Comparison of ENCODE assay signal across 13 cellular contexts in the genomic region with DNA sequence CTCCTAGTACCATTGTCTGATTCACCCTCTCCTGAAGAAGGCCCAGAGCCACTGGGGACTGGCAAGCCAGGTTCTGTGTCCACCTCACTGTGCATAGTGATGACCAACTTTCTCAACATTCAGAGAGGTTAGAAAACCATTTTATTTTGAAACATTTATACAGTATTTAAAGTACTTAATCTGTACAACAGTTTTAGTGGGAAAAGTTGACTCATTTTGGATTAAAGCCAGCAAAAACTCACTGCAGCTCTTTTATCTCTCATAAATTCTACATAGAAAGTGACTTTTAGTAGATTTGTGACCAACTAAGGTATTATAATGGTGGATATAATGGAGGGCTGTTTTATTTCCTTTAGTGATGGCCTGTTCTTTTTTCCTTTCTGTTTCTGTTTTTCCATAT. TPM values are rescaled to one million over a fixed set of nuclear protein-coding genes. Genes with fewer than 3 reads are reported as not detected.
A peak's percentile ranks its signal among the peaks of the same experiment; 100 is the strongest.
DNase-seq lines count a peak whose midpoint lies in the region; ATAC-seq, FAIRE-seq and TF ChIP-seq lines count a peak whose summit lies in the region.
"Had no signal": no experiment of that assay in that cellular context is flagged by ENCODE, and none has a peak within 500 bp of the region (broad histone marks: within the 10 kb centered on the region; RNA-seq: fewer than 3 reads in every experiment).

No MANE protein-coding gene starts in this region.

- no peaks in the 10 kb centered on the region for H3K27me3 ChIP-seq in bronchial epithelial cell (ENCODE audit: control insufficient read depth, insufficient read depth, low read length)
- no peaks in the 10 kb centered on the region for H3K27me3 ChIP-seq in HepG2 (ENCODE audit: control insufficient read depth in 1 of 2, insufficient read depth in 2 of 2, low read length in 2 of 2)
- no peaks in the 10 kb centered on the region for H3K27me3 ChIP-seq in smooth muscle cell (ENCODE audit: low read depth)
- H3K27me3 ChIP-seq: MG63, tibial nerve had no signal

- H3K4me3 ChIP-seq in bronchial epithelial cell (ENCODE audit: low read depth, low read length) (no peak overlapping the region), HepG2 (replicated peaks in 1 of 3; ENCODE audit: insufficient read depth in 1 of 3, low read depth in 2 of 3, low read length in 3 of 3) (no peak overlapping the region), smooth muscle cell (no peak overlapping the region)
- H3K4me3 ChIP-seq: MG63, tibial nerve had no signal

- H3K36me3 ChIP-seq in bronchial epithelial cell (ENCODE audit: control insufficient read depth, insufficient read depth, low read length) (no peaks in the 10 kb centered on the region), HepG2 (replicated peaks in 1 of 2; ENCODE audit: control insufficient read depth in 1 of 2, insufficient read depth in 2 of 2, low read length in 2 of 2) (peaks cover 2 to 8% of the 10 kb centered on the region in 2 experiments; a peak in 3 of 5 replicates), smooth muscle cell (ENCODE audit: low read depth) (no peaks in the 10 kb centered on the region)
- H3K36me3 ChIP-seq: MG63 had no signal

- in situ Hi-C loops in Caki2 (cut with HindIII; ENCODE audit: low pct_unique_long_range_greater_than_20kb, low sequenced_read_pairs): no loop called here
- in situ Hi-C loops in HepG2 (cut with HindIII; ENCODE audit: extremely low pct_ligation_motif_present, low pct_unique_long_range_greater_than_20kb): no loop called here

- TF ChIP-seq POLR2A in HepG2 (IDR thresholded peaks at IDR 0.05; ENCODE audit: insufficient read depth in 1 of 2, low read depth in 2 of 2, low read length in 2 of 2): no peak

- CTCF ChIA-PET in HepG2 (lab: Yijun Ruan, JAX; ENCODE audit: low intra/inter-chr PET ratio, low total read pairs): no interaction called here

- BruUV-seq in HepG2 (replicated peaks; lab: Mats Ljungman, UMichigan): no TSS peak

- H3K4me1 ChIP-seq in HepG2 (ENCODE audit: insufficient read depth, low read length) (peaks cover 61% of the 10 kb centered on the region), smooth muscle cell (ENCODE audit: low read depth) (no peaks in the 10 kb centered on the region)

- no peak for ATAC-seq in HepG2

- intact Hi-C loops in HepG2 (cut with micrococcal nuclease; ENCODE audit: unreplicated experiment): loop anchor here (5.0 to 10.0 kb wide), 2 partner anchors 63 to 90 kb away; no protein-coding TSS in a partner anchor

- H2AFZ ChIP-seq in HepG2 (ENCODE audit: low read length) (no peak overlapping the region), smooth muscle cell (ENCODE audit: low read depth) (no peak overlapping the region)

- H3K4me2 ChIP-seq in HepG2 (ENCODE audit: low read depth, low read length) (peak overlapping the region; percentile 67; the same call in 1 of the 2 replicates), smooth muscle cell (no peak overlapping the region)

- H3K27ac ChIP-seq in HepG2 (ENCODE audit: extremely low read length, insufficient read depth, low read length) (peak overlapping the region; percentile 91), smooth muscle cell (ENCODE audit: low read depth) (no peak overlapping the region)
- H3K27ac ChIP-seq: tibial nerve had no signal

- no peaks in the 10 kb centered on the region for H3F3A ChIP-seq in smooth muscle cell (ENCODE audit: low read depth)

- TF ChIP-seq CTCF in bronchial epithelial cell (IDR thresholded peaks at IDR 0.05; ENCODE audit: insufficient read depth, low read length, severe bottlenecking): no peak
- no peak for TF ChIP-seq CTCF in HepG2 (CRISPR knock-in tag; IDR thresholded peaks at IDR 0.05)
- TF ChIP-seq CTCF in smooth muscle cell (IDR thresholded peaks at IDR 0.05; ENCODE audit: borderline replicate concordance, insufficient read depth, poor library complexity, severe bottlenecking): no peak

- DNase-seq in Caki2 (ENCODE audit: low read depth): peak; percentile 25
- DNase-seq in M059J (ENCODE audit: low read depth): peak; percentile 92
- DNase-seq in bronchial epithelial cell (ENCODE audit: low read depth): peak; percentile 44
- no peak for DNase-seq in HepG2 (ENCODE audit: low spot score)
- no peak for DNase-seq in SW 1271 (lab: John Stamatoyannopoulos, UW)
- DNase-seq in iPS-NIHi11 (ENCODE audit: low spot score): no peak
- DNase-seq in smooth muscle cell (lab: John Stamatoyannopoulos, UW; ENCODE audit: unreplicated experiment): no peak
- DNase-seq in inferior parietal cortex (ENCODE audit: extremely low spot score): no peak
- DNase-seq: activated T-cell treated with anti-CD3 and anti-CD28 coated beads, Interleukin-2, amount 50 U/mL, for 1 hour; MG63; NCI-H524 treated with DMSO at 0.1 percent for 48 hours; T-helper 9 cell had no signal

- H4K20me1 ChIP-seq in HepG2 (ENCODE audit: insufficient read depth, low read length): no peaks in the 10 kb centered on the region
- H4K20me1 ChIP-seq in smooth muscle cell (ENCODE audit: low read depth): peaks cover 81% of the 10 kb centered on the region

- peaks cover 72% of the 10 kb centered on the region for H3K79me2 ChIP-seq in HepG2 (ENCODE audit: insufficient read depth, low read length)
- H3K79me2 ChIP-seq in smooth muscle cell (ENCODE audit: low read depth): peaks cover 77% of the 10 kb centered on the region

- no peak for FAIRE-seq in bronchial epithelial cell (lab: Jason Lieb, UNC)
- no peak for FAIRE-seq in HepG2 (lab: Jason Lieb, UNC)

- TF ChIP-seq EP300 in HepG2 (IDR thresholded peaks at IDR 0.05; ENCODE audit: low read depth in 2 of 2, low read length in 2 of 2): no peak
- no peak for TF ChIP-seq EP300 in HepG2 (CRISPR knock-in tag; IDR thresholded peaks at IDR 0.05; ENCODE audit: borderline replicate concordance)

- H3K9ac ChIP-seq in HepG2 (ENCODE audit: insufficient read depth, low read depth, low read length) (peak overlapping the region; percentile 67; the same call in 1 of the 2 replicates), smooth muscle cell (ENCODE audit: low read depth) (no peak overlapping the region)

- POLR2A ChIA-PET in HepG2 (lab: Yijun Ruan, JAX): interaction anchor here (0.7 to 2.6 kb wide), 11 partner anchors 10 to 221 kb away, joined by 3 to 16 read pairs (median 4); no protein-coding TSS in a partner anchor

- H3K9me3 ChIP-seq in HepG2 (ENCODE audit: low read length) (no peaks in the 10 kb centered on the region), smooth muscle cell (replicated peaks; ENCODE audit: low read depth) (no peaks in the 10 kb centered on the region)
- H3K9me3 ChIP-seq: MG63 had no signal

- TF ChIP-seq RAD21 in HepG2 (CRISPR knock-in tag; IDR thresholded peaks at IDR 0.05): no peak

TF ChIP-seq in HepG2, 621 proteins besides CTCF, POLR2A, EP300 and RAD21 (continues in another document):
- TF ChIP-seq ZSCAN9 (CRISPR knock-in tag; IDR thresholded peaks at IDR 0.05; ENCODE audit: borderline replicate concordance): no peak
- TF ChIP-seq, protein P1, sequence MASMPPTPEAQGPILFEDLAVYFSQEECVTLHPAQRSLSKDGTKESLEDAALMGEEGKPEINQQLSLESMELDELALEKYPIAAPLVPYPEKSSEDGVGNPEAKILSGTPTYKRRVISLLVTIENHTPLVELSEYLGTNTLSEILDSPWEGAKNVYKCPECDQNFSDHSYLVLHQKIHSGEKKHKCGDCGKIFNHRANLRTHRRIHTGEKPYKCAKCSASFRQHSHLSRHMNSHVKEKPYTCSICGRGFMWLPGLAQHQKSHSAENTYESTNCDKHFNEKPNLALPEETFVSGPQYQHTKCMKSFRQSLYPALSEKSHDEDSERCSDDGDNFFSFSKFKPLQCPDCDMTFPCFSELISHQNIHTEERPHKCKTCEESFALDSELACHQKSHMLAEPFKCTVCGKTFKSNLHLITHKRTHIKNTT (CRISPR knock-in tag; IDR thresholded peaks at IDR 0.05): no peak

RNA-seq across cellular contexts. Expression of a gene that starts 9.7 kb away (rescaled TPM):
- 23.0 and 36.0 TPM in 2 replicates for total RNA-seq in Caki2 (2014; rRNA removed; shearing (Covaris generic); ENCODE audit: low replicate concordance)
- total RNA-seq in M059J (2014; rRNA removed; shearing (Covaris generic)): 68.8 and 82.3 TPM in 2 replicates
- total RNA-seq in bronchial epithelial cell (99.2 and 127 TPM in 2 replicates), HepG2 (2016; rRNA removed; fragmentation: Illumina TruSeq; extraction: Trizol) (122 and 143 TPM in 2 replicates), smooth muscle cell (85.0 and 90.6 TPM in 2 replicates)
- total RNA-seq in HepG2 (2016; cell fraction: cytosol; rRNA removed; fragmentation: Illumina TruSeq; extraction: Trizol; ENCODE audit: low read depth): 244 and 275 TPM in 2 replicates
- total RNA-seq in HepG2 (2016; cell fraction: insoluble cytoplasmic fraction; rRNA removed; fragmentation: Illumina TruSeq; extraction: Trizol): 121 and 124 TPM in 2 replicates
- 358 and 486 TPM in 2 replicates for total RNA-seq in HepG2 (2016; cell fraction: membrane; rRNA removed; fragmentation: Illumina TruSeq; extraction: Trizol)
- 96.8 and 105 TPM in 2 replicates for total RNA-seq in HepG2 (2016; cell fraction: nucleus; rRNA removed; fragmentation: Illumina TruSeq; extraction: Trizol)
- polyA plus RNA-seq in HepG2 (2011; rRNA removed) (19.1 and 21.1 TPM in 2 replicates), smooth muscle cell (16.1 and 20.8 TPM in 2 replicates)
- polyA plus RNA-seq in HepG2 (2011; cell fraction: cytosol; rRNA removed): 9.7 and 14.3 TPM in 2 replicates
- polyA plus RNA-seq in HepG2 (2011; cell fraction: nucleus; rRNA removed): 37.4 and 38.9 TPM in 2 replicates
- 13.6 and 14.1 TPM in 2 replicates for polyA plus RNA-seq in HepG2 (2012)
- 1.3 and 1.7 TPM in 2 replicates for polyA plus RNA-seq in HepG2 (2016; cell fraction: cytosol; fragmentation: Illumina TruSeq; extraction: Trizol; ENCODE audit: low read depth)
- 8.7 and 9.3 TPM in 2 replicates for polyA plus RNA-seq in HepG2 (2016; cell fraction: insoluble cytoplasmic fraction; fragmentation: Illumina TruSeq; extraction: Trizol; ENCODE audit: low read depth)
- 2.5 and 3.1 TPM in 2 replicates for polyA plus RNA-seq in HepG2 (2016; cell fraction: membrane; fragmentation: Illumina TruSeq; extraction: Trizol; ENCODE audit: low read depth)
- 17.9 and 19.4 TPM in 2 replicates for polyA plus RNA-seq in HepG2 (2016; cell fraction: nucleus; fragmentation: Illumina TruSeq; extraction: Trizol; ENCODE audit: insufficient read depth, low read depth)
- 41.3 and 139 TPM in 2 replicates for polyA minus RNA-seq in HepG2 (2011; rRNA and poly(A)+ RNA removed; ENCODE audit: low replicate concordance)
- 105 and 136 TPM in 2 replicates for polyA minus RNA-seq in HepG2 (2011; cell fraction: cytosol; rRNA and poly(A)+ RNA removed)
- polyA minus RNA-seq in HepG2 (2011; cell fraction: nucleus; rRNA and poly(A)+ RNA removed): 153 and 181 TPM in 2 replicates

Comparison
In these comparisons a context has a peak if more than half of its experiments do, and no peak if none do; other contexts are left out.
1. DNase-seq: peak in Caki2 (single experiment), M059J (single experiment) and bronchial epithelial cell (single experiment); none in HepG2 (single experiment), SW 1271 (0 of 2), iPS-NIHi11 (single experiment), smooth muscle cell (single experiment) and inferior parietal cortex (single experiment).